In the genomic region with DNA sequence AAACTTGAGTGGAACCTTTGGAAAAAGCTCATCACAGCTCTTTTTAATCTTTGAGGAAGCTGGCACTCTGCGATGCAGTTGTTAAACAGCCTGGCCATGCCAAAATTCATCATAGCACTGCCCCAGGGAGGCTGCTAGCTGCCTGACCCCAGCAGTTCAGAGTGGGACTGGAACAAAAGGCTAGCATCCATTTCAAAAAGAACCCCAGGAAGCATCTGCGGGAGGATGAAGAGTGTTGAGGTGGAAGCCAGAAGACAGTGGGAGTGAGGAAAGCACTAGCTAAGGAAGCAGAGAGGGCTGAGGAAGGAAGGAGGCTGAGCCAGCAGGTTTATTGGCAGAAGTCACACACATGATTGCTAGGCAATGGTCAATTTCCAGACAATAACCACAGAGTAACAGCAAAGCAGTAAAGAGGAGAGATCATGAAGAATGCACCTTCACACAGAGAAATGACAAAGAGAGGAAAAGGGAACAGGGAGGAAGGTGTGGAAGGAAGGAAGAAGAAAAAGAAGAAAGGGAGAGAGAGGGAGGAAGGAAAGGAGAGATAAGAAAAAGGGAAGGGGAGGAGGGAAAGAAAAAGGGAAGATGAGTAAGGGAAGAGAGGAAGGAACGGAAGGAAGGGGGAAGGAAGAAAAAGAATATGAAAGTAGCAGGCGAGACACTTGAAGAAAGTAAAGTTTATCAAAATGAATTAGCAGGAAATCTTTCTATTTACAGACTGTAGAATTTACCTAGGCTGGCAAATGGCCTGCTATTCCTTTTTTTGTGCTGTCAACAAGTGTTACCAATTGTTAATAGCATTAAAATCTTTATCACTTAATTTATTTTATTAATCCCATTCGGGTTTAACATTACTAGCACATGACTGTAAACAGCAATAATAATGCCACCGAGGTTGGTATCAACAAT, we compare ENCODE assay signal across 1 cellular context.
TF ChIP-seq lines count a peak whose summit lies in the region.

No MANE protein-coding gene starts in this region.

TF ChIP-seq in K562, 482 proteins besides CTCF, POLR2A, EP300 and RAD21 (continued from another document):
- TF ChIP-seq, protein P1, sequence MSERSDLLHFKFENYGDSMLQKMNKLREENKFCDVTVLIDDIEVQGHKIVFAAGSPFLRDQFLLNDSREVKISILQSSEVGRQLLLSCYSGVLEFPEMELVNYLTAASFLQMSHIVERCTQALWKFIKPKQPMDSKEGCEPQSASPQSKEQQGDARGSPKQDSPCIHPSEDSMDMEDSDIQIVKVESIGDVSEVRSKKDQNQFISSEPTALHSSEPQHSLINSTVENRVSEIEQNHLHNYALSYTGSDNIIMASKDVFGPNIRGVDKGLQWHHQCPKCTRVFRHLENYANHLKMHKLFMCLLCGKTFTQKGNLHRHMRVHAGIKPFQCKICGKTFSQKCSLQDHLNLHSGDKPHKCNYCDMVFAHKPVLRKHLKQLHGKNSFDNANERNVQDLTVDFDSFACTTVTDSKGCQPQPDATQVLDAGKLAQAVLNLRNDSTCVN (CRISPR knock-in tag; IDR thresholded peaks at IDR 0.05) = 0 out of 2 replicates have a peak, but pooled peaks have one; percentile 11
